In the genomic region with DNA sequence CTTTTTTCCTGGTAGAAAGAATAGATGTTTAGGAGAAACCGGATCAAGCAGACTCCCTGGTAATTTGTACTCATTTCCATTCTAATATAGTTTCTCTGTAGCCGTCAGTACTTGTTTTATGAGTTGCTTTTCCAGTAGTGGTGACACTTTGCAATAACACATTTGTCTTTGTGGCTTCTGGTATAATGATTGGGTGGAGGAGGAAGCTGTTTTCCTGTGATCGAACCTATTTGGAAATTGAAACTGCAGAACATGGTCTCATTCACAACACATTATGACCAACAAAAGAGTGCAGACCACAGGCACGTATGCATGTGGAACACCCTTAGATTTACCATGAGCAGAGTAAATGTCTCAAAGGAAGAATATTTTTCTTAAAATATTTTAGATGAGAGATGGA, we compare ENCODE assay signal across 23 cellular contexts. TPM values are rescaled to one million over a fixed set of nuclear protein-coding genes. Genes with fewer than 3 reads are reported as not detected.
DNase-seq lines count a peak whose midpoint lies in the region; ATAC-seq and TF ChIP-seq lines count a peak whose summit lies in the region.
"Had no signal": no experiment of that assay in that cellular context is flagged by ENCODE, and none has a peak within 500 bp of the region (broad histone marks: within the 10 kb centered on the region; RNA-seq: fewer than 3 reads in every experiment).

No MANE protein-coding gene starts in this region.

- peak; percentile 53 for ATAC-seq in activated CD8-positive, alpha-beta T cell treated with anti-CD3 and anti-CD28 coated beads for 36 hours
- ATAC-seq in activated CD8-positive, alpha-beta T cell treated with anti-CD3 and anti-CD28 coated beads, Interleukin-2, amount 10 ng/mL, durations not matched to agents 7 days and 5 days, result no peak
- ATAC-seq in HG03442 (IDR thresholded peaks at IDR 0.05; ENCODE audit: unreplicated experiment) (peak; percentile 74), HG02973 (IDR thresholded peaks at IDR 0.05; ENCODE audit: unreplicated experiment) (no peak)
- ATAC-seq in stimulated activated effector memory CD8-positive, alpha-beta T cell treated with anti-CD3 and anti-CD28 coated beads, Interleukin-12 subunit alpha, Interleukin-12 subunit beta, amount 100 ng/mL, for 72 hours, result peak; percentile 79
- ATAC-seq: heart right ventricle, K562, SK-N-SH treated with all-trans-retinoic acid at 6 μM for 48 hours had no signal

- H3K27ac ChIP-seq in CD4-positive, alpha-beta memory T cell (ENCODE audit: low read depth, low read length), result no peak overlapping the region
- H3K27ac ChIP-seq: PC-9 had no signal

- DNase-seq in activated CD8-positive, alpha-beta T cell treated with anti-CD3 and anti-CD28 coated beads for 36 hours, result peak; percentile 19
- no peak for DNase-seq in activated CD8-positive, alpha-beta T cell treated with anti-CD3 and anti-CD28 coated beads, Interleukin-2, amount 10 ng/mL, durations not matched to agents 7 days and 5 days
- no peak for DNase-seq in stimulated activated effector memory CD8-positive, alpha-beta T cell treated with anti-CD3 and anti-CD28 coated beads, Interleukin-12 subunit alpha, Interleukin-12 subunit beta, amount 100 ng/mL, for 72 hours (ENCODE audit: low spot score in 2 of 2)
- DNase-seq in NCI-H748 (lab: John Stamatoyannopoulos, UW; ENCODE audit: unreplicated experiment), result no peak
- DNase-seq in CD4-positive, alpha-beta memory T cell, result no peak
- DNase-seq: activated CD4-positive, alpha-beta memory T cell treated with anti-CD3 and anti-CD28 coated beads, Interleukin-2, amount 10 ng/mL, durations not matched to agents 7 days and 5 days; activated gamma-delta T cell; CD8-positive, alpha-beta memory T cell; cortex of kidney; GOT3; heart right ventricle; kidney glomerular epithelial cell; NCI-H1436 treated with DMSO at 0.1 percent for 48 hours; PC-9 had no signal

- H3K4me3 ChIP-seq in CD4-positive, alpha-beta memory T cell (ENCODE audit: low read length in 2 of 2), result no peak overlapping the region
- H3K4me3 ChIP-seq: heart right ventricle, K562, PC-9 had no signal

- no peaks in the 10 kb centered on the region for H3K9me3 ChIP-seq in CD4-positive, alpha-beta memory T cell (ENCODE audit: control insufficient read depth in 1 of 2, low read length in 2 of 2)
- H3K9me3 ChIP-seq: heart right ventricle had no signal

- H3K27ac Mint-ChIP-seq in activated CD8-positive, alpha-beta T cell treated with anti-CD3 and anti-CD28 coated beads for 36 hours, result no peak overlapping the region
- no peak overlapping the region for H3K27ac Mint-ChIP-seq in activated CD8-positive, alpha-beta T cell treated with anti-CD3 and anti-CD28 coated beads, Interleukin-2, amount 10 ng/mL, durations not matched to agents 7 days and 5 days
- peak overlapping the region; percentile 1 for H3K27ac Mint-ChIP-seq in T-helper 1 cell treated with Interleukin-12 subunit alpha and Interleukin-12 subunit beta and Interleukin-4 antibody, amounts not matched to agents 30 μg/mL and 1 μg/mL, for 36 hours
- H3K27ac Mint-ChIP-seq in stimulated activated effector memory CD8-positive, alpha-beta T cell treated with anti-CD3 and anti-CD28 coated beads, Interleukin-12 subunit alpha, Interleukin-12 subunit beta, amount 100 ng/mL, for 72 hours, result no peak overlapping the region
- H3K27ac Mint-ChIP-seq in CD4-positive, alpha-beta memory T cell, result no peak overlapping the region
- H3K27ac Mint-ChIP-seq: activated CD4-positive, alpha-beta memory T cell treated with anti-CD3 and anti-CD28 coated beads, Interleukin-2, amount 10 ng/mL, durations not matched to agents 7 days and 5 days; CD8-positive, alpha-beta memory T cell had no signal

- intact Hi-C loops in activated CD8-positive, alpha-beta T cell treated with anti-CD3 and anti-CD28 coated beads for 36 hours (cut with micrococcal nuclease), result no loop called here
- intact Hi-C loops in CD4-positive, alpha-beta memory T cell (cut with micrococcal nuclease), result no loop called here

- CTCF ChIA-PET in activated CD8-positive, alpha-beta T cell treated with anti-CD3 and anti-CD28 coated beads for 36 hours (lab: Charles Lee), result interaction anchor here (1.4 kb wide), 1 partner anchor 16 kb away, joined by 5 read pairs; no protein-coding TSS in a partner anchor
- CTCF ChIA-PET in activated CD8-positive, alpha-beta T cell treated with anti-CD3 and anti-CD28 coated beads, Interleukin-2, amount 10 ng/mL, durations not matched to agents 7 days and 5 days (lab: Charles Lee), result interaction anchor here (1.6 to 1.7 kb wide), 2 partner anchors 18 to 23 kb away, joined by 4 read pairs; no protein-coding TSS in a partner anchor
- CTCF ChIA-PET in CD4-positive, alpha-beta memory T cell (lab: Charles Lee; ENCODE audit: partially characterized antibody), result no interaction called here

- no peak for TF ChIP-seq CTCF in activated CD8-positive, alpha-beta T cell treated with anti-CD3 and anti-CD28 coated beads for 36 hours (IDR thresholded peaks at IDR 0.05)

- no peaks in the 10 kb centered on the region for H3K4me1 ChIP-seq in CD4-positive, alpha-beta memory T cell (ENCODE audit: insufficient read depth, low read length)
- H3K4me1 ChIP-seq: heart right ventricle had no signal

- no peaks in the 10 kb centered on the region for H3K36me3 Mint-ChIP-seq in activated CD8-positive, alpha-beta T cell treated with anti-CD3 and anti-CD28 coated beads for 36 hours (ENCODE audit: low read depth)
- H3K36me3 Mint-ChIP-seq in activated CD8-positive, alpha-beta T cell treated with anti-CD3 and anti-CD28 coated beads, Interleukin-2, amount 10 ng/mL, durations not matched to agents 7 days and 5 days (ENCODE audit: low read depth), result no peaks in the 10 kb centered on the region
- H3K36me3 Mint-ChIP-seq in T-helper 1 cell treated with Interleukin-12 subunit alpha and Interleukin-12 subunit beta and Interleukin-4 antibody, amounts not matched to agents 30 μg/mL and 1 μg/mL, for 36 hours (ENCODE audit: low read depth), result no peaks in the 10 kb centered on the region
- no peaks in the 10 kb centered on the region for H3K36me3 Mint-ChIP-seq in stimulated activated effector memory CD8-positive, alpha-beta T cell treated with anti-CD3 and anti-CD28 coated beads, Interleukin-12 subunit alpha, Interleukin-12 subunit beta, amount 100 ng/mL, for 72 hours
- no peaks in the 10 kb centered on the region for H3K36me3 Mint-ChIP-seq in CD4-positive, alpha-beta memory T cell
- H3K36me3 Mint-ChIP-seq: CD8-positive, alpha-beta memory T cell had no signal

- H3K9me3 Mint-ChIP-seq in activated CD8-positive, alpha-beta T cell treated with anti-CD3 and anti-CD28 coated beads for 36 hours, result no peaks in the 10 kb centered on the region
- no peaks in the 10 kb centered on the region for H3K9me3 Mint-ChIP-seq in activated CD8-positive, alpha-beta T cell treated with anti-CD3 and anti-CD28 coated beads, Interleukin-2, amount 10 ng/mL, durations not matched to agents 7 days and 5 days (ENCODE audit: insufficient read depth)
- H3K9me3 Mint-ChIP-seq in T-helper 1 cell treated with Interleukin-12 subunit alpha and Interleukin-12 subunit beta and Interleukin-4 antibody, amounts not matched to agents 30 μg/mL and 1 μg/mL, for 36 hours, result no peaks in the 10 kb centered on the region
- H3K9me3 Mint-ChIP-seq in stimulated activated effector memory CD8-positive, alpha-beta T cell treated with anti-CD3 and anti-CD28 coated beads, Interleukin-12 subunit alpha, Interleukin-12 subunit beta, amount 100 ng/mL, for 72 hours, result no peaks in the 10 kb centered on the region
- H3K9me3 Mint-ChIP-seq in CD4-positive, alpha-beta memory T cell, result peaks cover 0 to 3% (median 0%) of the 10 kb centered on the region in 8 donors
- H3K9me3 Mint-ChIP-seq: activated CD4-positive, alpha-beta memory T cell treated with anti-CD3 and anti-CD28 coated beads, Interleukin-2, amount 10 ng/mL, durations not matched to agents 7 days and 5 days; CD8-positive, alpha-beta memory T cell had no signal

- no peaks in the 10 kb centered on the region for H3K4me1 Mint-ChIP-seq in activated CD8-positive, alpha-beta T cell treated with anti-CD3 and anti-CD28 coated beads for 36 hours (ENCODE audit: low read depth)
- peaks cover 5% of the 10 kb centered on the region for H3K4me1 Mint-ChIP-seq in activated CD8-positive, alpha-beta T cell treated with anti-CD3 and anti-CD28 coated beads, Interleukin-2, amount 10 ng/mL, durations not matched to agents 7 days and 5 days (ENCODE audit: low read depth)
- peaks cover 11% of the 10 kb centered on the region for H3K4me1 Mint-ChIP-seq in T-helper 1 cell treated with Interleukin-12 subunit alpha and Interleukin-12 subunit beta and Interleukin-4 antibody, amounts not matched to agents 30 μg/mL and 1 μg/mL, for 36 hours (ENCODE audit: low read depth)
- peaks cover 6% of the 10 kb centered on the region for H3K4me1 Mint-ChIP-seq in stimulated activated effector memory CD8-positive, alpha-beta T cell treated with anti-CD3 and anti-CD28 coated beads, Interleukin-12 subunit alpha, Interleukin-12 subunit beta, amount 100 ng/mL, for 72 hours
- no peaks in the 10 kb centered on the region for H3K4me1 Mint-ChIP-seq in CD4-positive, alpha-beta memory T cell
- H3K4me1 Mint-ChIP-seq: CD8-positive, alpha-beta memory T cell had no signal

- H3K4me3 Mint-ChIP-seq in activated CD8-positive, alpha-beta T cell treated with anti-CD3 and anti-CD28 coated beads for 36 hours, result no peak overlapping the region
- no peak overlapping the region for H3K4me3 Mint-ChIP-seq in activated CD8-positive, alpha-beta T cell treated with anti-CD3 and anti-CD28 coated beads, Interleukin-2, amount 10 ng/mL, durations not matched to agents 7 days and 5 days
- H3K4me3 Mint-ChIP-seq in T-helper 1 cell treated with Interleukin-12 subunit alpha and Interleukin-12 subunit beta and Interleukin-4 antibody, amounts not matched to agents 30 μg/mL and 1 μg/mL, for 36 hours, result no peak overlapping the region
- no peak overlapping the region for H3K4me3 Mint-ChIP-seq in stimulated activated effector memory CD8-positive, alpha-beta T cell treated with anti-CD3 and anti-CD28 coated beads, Interleukin-12 subunit alpha, Interleukin-12 subunit beta, amount 100 ng/mL, for 72 hours
- H3K4me3 Mint-ChIP-seq in CD4-positive, alpha-beta memory T cell, result no peak overlapping the region
- H3K4me3 Mint-ChIP-seq: activated CD4-positive, alpha-beta memory T cell treated with anti-CD3 and anti-CD28 coated beads, Interleukin-2, amount 10 ng/mL, durations not matched to agents 7 days and 5 days; CD8-positive, alpha-beta memory T cell had no signal

- no peaks in the 10 kb centered on the region for H3K27me3 ChIP-seq in CD4-positive, alpha-beta memory T cell (ENCODE audit: insufficient read depth, low read length)
- H3K27me3 ChIP-seq: heart right ventricle had no signal

- no peaks in the 10 kb centered on the region for H3K36me3 ChIP-seq in CD4-positive, alpha-beta memory T cell (ENCODE audit: insufficient read depth, low read length)
- H3K36me3 ChIP-seq: heart right ventricle had no signal

- POLR2A ChIA-PET in activated CD8-positive, alpha-beta T cell treated with anti-CD3 and anti-CD28 coated beads for 36 hours (lab: Charles Lee), result no interaction called here
- POLR2A ChIA-PET in activated CD8-positive, alpha-beta T cell treated with anti-CD3 and anti-CD28 coated beads, Interleukin-2, amount 10 ng/mL, durations not matched to agents 7 days and 5 days (lab: Charles Lee), result no interaction called here
- POLR2A ChIA-PET in CD4-positive, alpha-beta memory T cell (lab: Charles Lee; ENCODE audit: partially characterized antibody), result no interaction called here

- H3K27me3 Mint-ChIP-seq in activated CD8-positive, alpha-beta T cell treated with anti-CD3 and anti-CD28 coated beads for 36 hours, result peaks cover 16% of the 10 kb centered on the region
- H3K27me3 Mint-ChIP-seq in activated CD8-positive, alpha-beta T cell treated with anti-CD3 and anti-CD28 coated beads, Interleukin-2, amount 10 ng/mL, durations not matched to agents 7 days and 5 days (ENCODE audit: low read depth), result peaks cover 23% of the 10 kb centered on the region
- H3K27me3 Mint-ChIP-seq in T-helper 1 cell treated with Interleukin-12 subunit alpha and Interleukin-12 subunit beta and Interleukin-4 antibody, amounts not matched to agents 30 μg/mL and 1 μg/mL, for 36 hours (ENCODE audit: low read depth), result peaks cover 21% of the 10 kb centered on the region
- H3K27me3 Mint-ChIP-seq in CD4-positive, alpha-beta memory T cell, result peaks cover 5 to 9% of the 10 kb centered on the region in 2 donors

RNA-seq across cellular contexts. Expression of a gene that starts 7.6 kb away (rescaled TPM):
- not detected for total RNA-seq in activated CD8-positive, alpha-beta T cell treated with anti-CD3 and anti-CD28 coated beads for 36 hours
- not detected for total RNA-seq in activated CD8-positive, alpha-beta T cell treated with anti-CD3 and anti-CD28 coated beads, Interleukin-2, amount 10 ng/mL, durations not matched to agents 7 days and 5 days
- not detected for total RNA-seq in CD4-positive, alpha-beta memory T cell
- not detected for polyA plus RNA-seq in CD4-positive, alpha-beta memory T cell
- total RNA-seq: activated CD4-positive, alpha-beta memory T cell treated with anti-CD3 and anti-CD28 coated beads, Interleukin-2, amount 10 ng/mL, durations not matched to agents 7 days and 5 days; astrocyte; CD8-positive, alpha-beta memory T cell; epithelial cell of proximal tubule; heart right ventricle; K562; PC-9; posterior vena cava; subcutaneous adipose tissue had no signal
- polyA plus RNA-seq: CD8-positive, alpha-beta memory T cell; heart right ventricle; K562 had no signal

RNA-seq across cellular contexts. Expression of a gene that starts 52.5 kb away (rescaled TPM):
- total RNA-seq in activated CD8-positive, alpha-beta T cell treated with anti-CD3 and anti-CD28 coated beads for 36 hours, result not detected
- total RNA-seq in activated CD8-positive, alpha-beta T cell treated with anti-CD3 and anti-CD28 coated beads, Interleukin-2, amount 10 ng/mL, durations not matched to agents 7 days and 5 days, result not detected
- total RNA-seq in CD4-positive, alpha-beta memory T cell, result not detected
- polyA plus RNA-seq in CD4-positive, alpha-beta memory T cell, result not detected
- total RNA-seq: activated CD4-positive, alpha-beta memory T cell treated with anti-CD3 and anti-CD28 coated beads, Interleukin-2, amount 10 ng/mL, durations not matched to agents 7 days and 5 days; astrocyte; CD8-positive, alpha-beta memory T cell; epithelial cell of proximal tubule; heart right ventricle; K562; PC-9; posterior vena cava; subcutaneous adipose tissue had no signal
- polyA plus RNA-seq: CD8-positive, alpha-beta memory T cell; K562 had no signal

RNA-seq across cellular contexts. Expression of a gene that starts 57.9 kb away (rescaled TPM):
- total RNA-seq in activated CD8-positive, alpha-beta T cell treated with anti-CD3 and anti-CD28 coated beads for 36 hours, result not detected
- total RNA-seq in activated CD8-positive, alpha-beta T cell treated with anti-CD3 and anti-CD28 coated beads, Interleukin-2, amount 10 ng/mL, durations not matched to agents 7 days and 5 days, result not detected
- total RNA-seq in CD4-positive, alpha-beta memory T cell, result not detected
- not detected for polyA plus RNA-seq in CD4-positive, alpha-beta memory T cell
- total RNA-seq: activated CD4-positive, alpha-beta memory T cell treated with anti-CD3 and anti-CD28 coated beads, Interleukin-2, amount 10 ng/mL, durations not matched to agents 7 days and 5 days; astrocyte; CD8-positive, alpha-beta memory T cell; heart right ventricle; posterior vena cava; subcutaneous adipose tissue had no signal
- polyA plus RNA-seq: CD8-positive, alpha-beta memory T cell had no signal

Comparison
In these comparisons a context has a peak if more than half of its experiments do, and no peak if none do; other contexts are left out.
1. ATAC-seq: peak in activated CD8-positive, alpha-beta T cell treated with anti-CD3 and anti-CD28 coated beads for 36 hours (single experiment), HG03442 (single experiment) and stimulated activated effector memory CD8-positive, alpha-beta T cell treated with anti-CD3 and anti-CD28 coated beads, Interleukin-12 subunit alpha, Interleukin-12 subunit beta, amount 100 ng/mL, for 72 hours (single experiment); none in activated CD8-positive, alpha-beta T cell treated with anti-CD3 and anti-CD28 coated beads, Interleukin-2, amount 10 ng/mL, durations not matched to agents 7 days and 5 days (single experiment) and HG02973 (single experiment).